ENCODE assay signal across 8 cellular contexts in genomic region chr4:53377319-53378170, GRCh38. TPM values are rescaled to one million over a fixed set of nuclear protein-coding genes. Genes with fewer than 3 reads are reported as not detected.
DNase-seq lines count a peak whose midpoint lies in the region; ATAC-seq, FAIRE-seq and TF ChIP-seq lines count a peak whose summit lies in the region.

TSS of gene FIP1L1 (plus strand) at chr4:53377641. CDS start at chr4:53377839, 198 bp downstream.

- peak within 1 kb of the TSS; percentile 91 for H3K27ac ChIP-seq in upper lobe of right lung

- intact Hi-C loops in T-helper 1 cell treated with Interleukin-12 subunit alpha and Interleukin-12 subunit beta and Interleukin-4 antibody, amounts not matched to agents 30 ng/mL and 1 ng/mL, for 36 hours (cut with micrococcal nuclease): loop anchor here (1.0 to 10.0 kb wide), 8 partner anchors 11 to 1533 kb away; partner anchors contain the start of genes CHIC2, RASL11B, SCFD2 and SGCB
- intact Hi-C loops in left cardiac atrium (cut with DNase I): loop anchor here in 1 of 2 donors (2.0 kb wide), 1 partner anchor 359 kb away; no protein-coding TSS in a partner anchor
- intact Hi-C loops in posterior vena cava (cut with DNase I): no loop called here
- intact Hi-C loops in upper lobe of right lung (cut with DNase I): no loop called here

- no peak for TF ChIP-seq CTCF in upper lobe of right lung (IDR thresholded peaks at IDR 0.05)

- peak; percentile 100 for FAIRE-seq in GM12892 (lab: Jason Lieb, UNC)

- peak; percentile 87 for DNase-seq in GM12892 (ENCODE audit: insufficient read length)
- DNase-seq in NCI-H1436 treated with DMSO at 0.1 percent for 48 hours (lab: John Stamatoyannopoulos, UW): peak; percentile 60
- peak; percentile 78 for DNase-seq in amniotic stem cell (lab: John Stamatoyannopoulos, UW)
- DNase-seq in left cardiac atrium: peak; percentile 96
- DNase-seq in posterior vena cava (ENCODE audit: low spot score): peak; percentile 97
- peak; percentile 98 for DNase-seq in upper lobe of right lung

- peaks cover 17% of the 10 kb centered on the region for H3K4me1 ChIP-seq in upper lobe of right lung

- TF ChIP-seq POLR2A in GM12892 (IDR thresholded peaks at IDR 0.05; ENCODE audit: low read depth, low read length): peak; percentile 91

- H3K9me3 ChIP-seq in upper lobe of right lung: no peaks in the 10 kb centered on the region

- H3K27me3 ChIP-seq in upper lobe of right lung: no peaks in the 10 kb centered on the region

- H3K4me3 ChIP-seq in upper lobe of right lung: peak within 1 kb of the TSS; percentile 92

- ATAC-seq in HG02840 (IDR thresholded peaks at IDR 0.05; ENCODE audit: low FRiP score, unreplicated experiment) (peak; percentile 90), left cardiac atrium (peak; percentile 100), upper lobe of right lung (peak; percentile 99)

- H3K36me3 ChIP-seq in upper lobe of right lung: peaks cover 7% of the 10 kb centered on the region

RNA-seq across cellular contexts. Expression of gene FIP1L1, which starts in this region (rescaled TPM):
- polyA plus RNA-seq in GM12892 (2012; ENCODE audit: missing spikeins): 59.0 TPM
- total RNA-seq in T-helper 1 cell treated with Interleukin-12 subunit alpha and Interleukin-12 subunit beta and Interleukin-4 antibody, amounts not matched to agents 30 ng/mL and 1 ng/mL, for 36 hours: 83.8 and 91.5 TPM in 2 replicates
- total RNA-seq in left cardiac atrium (10 to 100 TPM; 24.9 to 32.4 TPM), posterior vena cava (10 to 100 TPM; 38.2 to 38.9 TPM), upper lobe of right lung (39.0 TPM)

Comparison
In these comparisons a context has a peak if more than half of its experiments do, and no peak if none do; other contexts are left out.
1. Peak in every context shown above with its lines: DNase-seq, ATAC-seq, H3K4me3 ChIP-seq and H3K27ac ChIP-seq.